In genomic region chr2:207163815-207164747, GRCh38 we compare ENCODE assay signal across 8 cellular contexts. TPM values are rescaled to one million over a fixed set of nuclear protein-coding genes. Genes with fewer than 3 reads are reported as not detected.
DNase-seq lines count a peak whose midpoint lies in the region; ATAC-seq and TF ChIP-seq lines count a peak whose summit lies in the region.

No MANE protein-coding gene starts in this region.

- intact Hi-C loops in stomach (cut with DNase I; ENCODE audit: low total_unique reads) = no loop called here

- WGBS in stomach, 5 donors = 1 to 3% (median 2%) methylated on average over 20 of the region's 20 CpGs

- peak in 1 of 4 donors; percentile 17 for TF ChIP-seq POLR2A in stomach (IDR thresholded peaks at IDR 0.05)

- H3K4me3 ChIP-seq in stomach = peak overlapping the region; percentile 53 to 76 (median 62)

- peaks cover 11 to 67% (median 37%) of the 10 kb centered on the region in 4 donors for H3K4me1 ChIP-seq in stomach

- no peaks in the 10 kb centered on the region for H3K27me3 ChIP-seq in stomach

- no peaks in the 10 kb centered on the region for H3K9me3 ChIP-seq in stomach

- DNase-seq in activated T-cell treated with anti-CD3 and anti-CD28 coated beads, Interleukin-2, amount 50 U/mL, for 1 hour = peak; percentile 32
- DNase-seq in activated T-cell treated with anti-CD3 and anti-CD28 coated beads for 4 hours (no peak), lung microvascular endothelial cell (ENCODE audit: low read depth in 2 of 2) (peak; percentile 81 to 91), stomach (peak; percentile 44), NAMALWA (ENCODE audit: low spot score) (no peak)
- DNase-seq in effector CD8-positive, alpha-beta T cell (lab: John Stamatoyannopoulos, UW) = peak; percentile 1

- H3K27ac ChIP-seq in stomach = peak overlapping the region; percentile 39 to 100 (median 100)

- no peak for TF ChIP-seq CTCF in stomach (IDR thresholded peaks at IDR 0.05)

- H3K36me3 ChIP-seq in stomach = no peaks in the 10 kb centered on the region

- peak; percentile 4 for ATAC-seq in SK-N-SH treated with all-trans-retinoic acid at 6 μM for 48 hours
- ATAC-seq in HG03135 (IDR thresholded peaks at IDR 0.05; ENCODE audit: unreplicated experiment) = no peak

- no peak for TF ChIP-seq EP300 in stomach (IDR thresholded peaks at IDR 0.05)

TF ChIP-seq in SK-N-SH treated with all-trans-retinoic acid at 6 μM for 48 hours, 23 proteins besides CTCF, POLR2A, EP300 and RAD21:
- TF ChIP-seq, protein P1, sequence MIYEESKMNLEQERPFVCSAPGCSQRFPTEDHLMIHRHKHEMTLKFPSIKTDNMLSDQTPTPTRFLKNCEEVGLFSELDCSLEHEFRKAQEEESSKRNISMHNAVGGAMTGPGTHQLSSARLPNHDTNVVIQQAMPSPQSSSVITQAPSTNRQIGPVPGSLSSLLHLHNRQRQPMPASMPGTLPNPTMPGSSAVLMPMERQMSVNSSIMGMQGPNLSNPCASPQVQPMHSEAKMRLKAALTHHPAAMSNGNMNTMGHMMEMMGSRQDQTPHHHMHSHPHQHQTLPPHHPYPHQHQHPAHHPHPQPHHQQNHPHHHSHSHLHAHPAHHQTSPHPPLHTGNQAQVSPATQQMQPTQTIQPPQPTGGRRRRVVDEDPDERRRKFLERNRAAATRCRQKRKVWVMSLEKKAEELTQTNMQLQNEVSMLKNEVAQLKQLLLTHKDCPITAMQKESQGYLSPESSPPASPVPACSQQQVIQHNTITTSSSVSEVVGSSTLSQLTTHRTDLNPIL (CRISPR knock-in tag; IDR thresholded peaks at IDR 0.05; ENCODE audit: low read depth) = no peak
- TF ChIP-seq BACH2 (CRISPR knock-in tag; IDR thresholded peaks at IDR 0.05; ENCODE audit: borderline replicate concordance) = no peak
- TF ChIP-seq ISL1 (CRISPR knock-in tag; IDR thresholded peaks at IDR 0.05) = no peak
- no peak for TF ChIP-seq PPARA (CRISPR knock-in tag; IDR thresholded peaks at IDR 0.05; ENCODE audit: borderline replicate concordance)
- TF ChIP-seq CSDC2 (CRISPR knock-in tag; IDR thresholded peaks at IDR 0.05) = no peak
- TF ChIP-seq SNAI2 (CRISPR knock-in tag; IDR thresholded peaks at IDR 0.05) = no peak
- no peak for TF ChIP-seq GLIS3 (CRISPR knock-in tag; IDR thresholded peaks at IDR 0.05)
- TF ChIP-seq ZNF70 (CRISPR knock-in tag; IDR thresholded peaks at IDR 0.05) = no peak
- no peak for TF ChIP-seq ZNF8 (CRISPR knock-in tag; IDR thresholded peaks at IDR 0.05)
- TF ChIP-seq ZNF565 (CRISPR knock-in tag; conservative IDR thresholded peaks at IDR 0.05; ENCODE audit: low read depth) = no peak
- TF ChIP-seq ESRRG (CRISPR knock-in tag; IDR thresholded peaks at IDR 0.05) = no peak
- no peak for TF ChIP-seq OSR1 (CRISPR knock-in tag; IDR thresholded peaks at IDR 0.05)
- TF ChIP-seq, protein P2, sequence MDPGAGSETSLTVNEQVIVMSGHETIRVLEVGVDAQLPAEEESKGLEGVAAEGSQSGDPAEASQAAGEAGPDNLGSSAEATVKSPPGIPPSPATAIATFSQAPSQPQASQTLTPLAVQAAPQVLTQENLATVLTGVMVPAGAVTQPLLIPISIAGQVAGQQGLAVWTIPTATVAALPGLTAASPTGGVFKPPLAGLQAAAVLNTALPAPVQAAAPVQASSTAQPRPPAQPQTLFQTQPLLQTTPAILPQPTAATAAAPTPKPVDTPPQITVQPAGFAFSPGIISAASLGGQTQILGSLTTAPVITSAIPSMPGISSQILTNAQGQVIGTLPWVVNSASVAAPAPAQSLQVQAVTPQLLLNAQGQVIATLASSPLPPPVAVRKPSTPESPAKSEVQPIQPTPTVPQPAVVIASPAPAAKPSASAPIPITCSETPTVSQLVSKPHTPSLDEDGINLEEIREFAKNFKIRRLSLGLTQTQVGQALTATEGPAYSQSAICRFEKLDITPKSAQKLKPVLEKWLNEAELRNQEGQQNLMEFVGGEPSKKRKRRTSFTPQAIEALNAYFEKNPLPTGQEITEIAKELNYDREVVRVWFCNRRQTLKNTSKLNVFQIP (CRISPR knock-in tag; IDR thresholded peaks at IDR 0.05; ENCODE audit: borderline replicate concordance, low read depth) = no peak
- no peak for TF ChIP-seq RARB (CRISPR knock-in tag; IDR thresholded peaks at IDR 0.05)
- TF ChIP-seq ARNTL (CRISPR knock-in tag; IDR thresholded peaks at IDR 0.05; ENCODE audit: borderline replicate concordance, low read depth) = no peak
- TF ChIP-seq ZFP30 (CRISPR knock-in tag; IDR thresholded peaks at IDR 0.05) = no peak
- no peak for TF ChIP-seq TSHZ2 (CRISPR knock-in tag; IDR thresholded peaks at IDR 0.05)
- TF ChIP-seq TCF4 (CRISPR knock-in tag; IDR thresholded peaks at IDR 0.05; ENCODE audit: borderline replicate concordance) = no peak

RNA-seq across cellular contexts. Expression of gene KLF7, which starts 1.7 kb away (rescaled TPM):
- total RNA-seq in lung microvascular endothelial cell (8.3 and 8.7 TPM in 2 replicates), stomach (10 to 100 TPM in 3 of 5 donors, 1 to 10 TPM in 2; 5.2 to 33.0 (median 13.8) TPM)
- polyA plus RNA-seq in stomach = 1 to 10 TPM; 2.7 to 4.7 (median 3.1) TPM

Comparison
In these comparisons a context has a peak if more than half of its experiments do, and no peak if none do; other contexts are left out.
1. DNase-seq: peak in activated T-cell treated with anti-CD3 and anti-CD28 coated beads, Interleukin-2, amount 50 U/mL, for 1 hour (single experiment), effector CD8-positive, alpha-beta T cell (single experiment), lung microvascular endothelial cell (2 of 2) and stomach (single experiment); none in activated T-cell treated with anti-CD3 and anti-CD28 coated beads for 4 hours (single experiment) and NAMALWA (single experiment).